Comparison of ENCODE assay signal across 1 cellular context in the genomic region with DNA sequence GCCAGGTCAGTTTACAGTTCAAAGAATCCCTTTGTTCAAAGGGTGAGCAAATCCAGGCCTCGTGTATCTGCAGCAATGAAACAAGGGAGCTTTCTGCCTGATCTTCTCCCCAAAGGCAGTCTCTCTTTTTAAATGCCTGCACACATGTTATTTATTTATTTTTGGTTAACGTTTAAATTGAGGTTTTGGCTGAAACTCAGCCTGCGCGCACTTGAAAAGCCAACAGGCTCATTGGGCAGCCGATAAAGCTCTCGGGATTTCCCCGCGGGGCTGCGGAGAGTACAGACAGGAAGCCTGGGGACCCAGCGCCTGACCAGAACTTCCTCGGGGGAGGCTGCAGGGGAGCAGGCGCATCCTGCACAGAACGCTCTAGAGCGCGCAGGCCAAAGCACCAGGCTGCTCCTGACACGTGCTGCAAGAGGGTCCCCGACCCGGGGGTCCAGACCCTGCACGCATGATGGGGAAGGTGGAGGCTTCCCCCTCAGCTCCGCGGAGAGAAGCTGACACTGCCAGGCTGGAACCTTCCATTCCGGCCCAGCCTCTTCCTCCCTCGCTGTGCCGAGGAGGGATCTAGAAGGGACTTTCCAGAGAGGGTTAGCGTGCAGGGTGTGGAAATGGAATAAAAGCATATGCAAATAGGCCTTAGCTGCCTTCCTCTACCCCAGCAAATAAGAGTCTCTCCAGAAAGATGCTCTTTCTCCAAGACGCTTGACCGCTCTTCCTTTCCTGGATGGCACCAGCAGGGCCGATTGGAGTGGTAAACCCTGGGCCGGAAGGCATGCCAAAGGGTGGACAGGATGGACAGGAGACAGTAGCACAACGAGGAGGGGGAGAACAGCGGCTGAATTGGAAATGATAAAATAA.
TF ChIP-seq lines count a peak whose summit lies in the region.

No MANE protein-coding gene starts in this region.

TF ChIP-seq in HepG2, 621 proteins besides CTCF, POLR2A, EP300 and RAD21 (continued from another document and continues in another):
- TF ChIP-seq AHDC1 (CRISPR knock-in tag; IDR thresholded peaks at IDR 0.05; ENCODE audit: borderline replicate concordance) = peak; percentile 71; the same call in 1 of the 2 replicates
- TF ChIP-seq HDAC6 (IDR thresholded peaks at IDR 0.05; ENCODE audit: low read depth, low read length) = no peak
- no peak; the same call in 1 of the 2 replicates for TF ChIP-seq MLX (CRISPR knock-in tag; IDR thresholded peaks at IDR 0.05)
- TF ChIP-seq CBX1 (IDR thresholded peaks at IDR 0.05; ENCODE audit: low read depth) = peak; percentile 62
- TF ChIP-seq AFF4 (CRISPR knock-in tag; IDR thresholded peaks at IDR 0.05) = peak; percentile 86; the same call in 1 of the 2 replicates
- peak; percentile 76 for TF ChIP-seq RXRA (CRISPR knock-in tag; IDR thresholded peaks at IDR 0.05)
- TF ChIP-seq AGO1 (IDR thresholded peaks at IDR 0.05; ENCODE audit: low read depth, low read length, poor library complexity, severe bottlenecking) = no peak
- no peak for TF ChIP-seq ZNF878 (CRISPR knock-in tag; IDR thresholded peaks at IDR 0.05)
- peak; percentile 16; the same call in 1 of the 2 replicates for TF ChIP-seq ZBTB20 (CRISPR knock-in tag; IDR thresholded peaks at IDR 0.05; ENCODE audit: borderline replicate concordance, low read depth)
- TF ChIP-seq ZC3H13 (CRISPR knock-in tag; IDR thresholded peaks at IDR 0.05) = peak; percentile 78; the same call in 1 of the 2 replicates
- TF ChIP-seq POGK (CRISPR knock-in tag; conservative IDR thresholded peaks at IDR 0.05) = peak; percentile 83
- no peak for TF ChIP-seq HNRNPH1 (optimal IDR thresholded peaks at IDR 0.05; ENCODE audit: low read depth, low read length)
- TF ChIP-seq ZNF616 (CRISPR knock-in tag; IDR thresholded peaks at IDR 0.05; ENCODE audit: low read depth) = peak; percentile 52; the same call in 1 of the 2 replicates
- 0 out of 2 replicates have a peak, but pooled peaks have one; percentile 41 for TF ChIP-seq ZNF709 (CRISPR knock-in tag; IDR thresholded peaks at IDR 0.05)
- TF ChIP-seq TAF15 (IDR thresholded peaks at IDR 0.05; ENCODE audit: low read depth, low read length, poor library complexity, severe bottlenecking) = peak; percentile 65
- no peak for TF ChIP-seq MTA3 (CRISPR knock-in tag; IDR thresholded peaks at IDR 0.05)
- peak; percentile 79 for TF ChIP-seq ZMYM2 (CRISPR knock-in tag; IDR thresholded peaks at IDR 0.05)
- no peak for TF ChIP-seq ZNF7 (CRISPR knock-in tag; IDR thresholded peaks at IDR 0.05)
- TF ChIP-seq, protein P1, sequence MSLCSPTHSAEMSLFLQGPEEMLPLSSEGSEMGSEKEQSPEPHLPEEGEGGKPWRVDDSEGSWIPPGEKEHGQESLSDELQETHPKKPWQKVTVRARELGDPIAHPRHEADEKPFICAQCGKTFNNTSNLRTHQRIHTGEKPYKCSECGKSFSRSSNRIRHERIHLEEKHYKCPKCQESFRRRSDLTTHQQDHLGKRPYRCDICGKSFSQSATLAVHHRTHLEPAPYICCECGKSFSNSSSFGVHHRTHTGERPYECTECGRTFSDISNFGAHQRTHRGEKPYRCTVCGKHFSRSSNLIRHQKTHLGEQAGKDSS (CRISPR knock-in tag; IDR thresholded peaks at IDR 0.05; ENCODE audit: borderline replicate concordance, low read depth) = peak; percentile 22; the same call in 1 of the 2 replicates
- TF ChIP-seq, protein P2, sequence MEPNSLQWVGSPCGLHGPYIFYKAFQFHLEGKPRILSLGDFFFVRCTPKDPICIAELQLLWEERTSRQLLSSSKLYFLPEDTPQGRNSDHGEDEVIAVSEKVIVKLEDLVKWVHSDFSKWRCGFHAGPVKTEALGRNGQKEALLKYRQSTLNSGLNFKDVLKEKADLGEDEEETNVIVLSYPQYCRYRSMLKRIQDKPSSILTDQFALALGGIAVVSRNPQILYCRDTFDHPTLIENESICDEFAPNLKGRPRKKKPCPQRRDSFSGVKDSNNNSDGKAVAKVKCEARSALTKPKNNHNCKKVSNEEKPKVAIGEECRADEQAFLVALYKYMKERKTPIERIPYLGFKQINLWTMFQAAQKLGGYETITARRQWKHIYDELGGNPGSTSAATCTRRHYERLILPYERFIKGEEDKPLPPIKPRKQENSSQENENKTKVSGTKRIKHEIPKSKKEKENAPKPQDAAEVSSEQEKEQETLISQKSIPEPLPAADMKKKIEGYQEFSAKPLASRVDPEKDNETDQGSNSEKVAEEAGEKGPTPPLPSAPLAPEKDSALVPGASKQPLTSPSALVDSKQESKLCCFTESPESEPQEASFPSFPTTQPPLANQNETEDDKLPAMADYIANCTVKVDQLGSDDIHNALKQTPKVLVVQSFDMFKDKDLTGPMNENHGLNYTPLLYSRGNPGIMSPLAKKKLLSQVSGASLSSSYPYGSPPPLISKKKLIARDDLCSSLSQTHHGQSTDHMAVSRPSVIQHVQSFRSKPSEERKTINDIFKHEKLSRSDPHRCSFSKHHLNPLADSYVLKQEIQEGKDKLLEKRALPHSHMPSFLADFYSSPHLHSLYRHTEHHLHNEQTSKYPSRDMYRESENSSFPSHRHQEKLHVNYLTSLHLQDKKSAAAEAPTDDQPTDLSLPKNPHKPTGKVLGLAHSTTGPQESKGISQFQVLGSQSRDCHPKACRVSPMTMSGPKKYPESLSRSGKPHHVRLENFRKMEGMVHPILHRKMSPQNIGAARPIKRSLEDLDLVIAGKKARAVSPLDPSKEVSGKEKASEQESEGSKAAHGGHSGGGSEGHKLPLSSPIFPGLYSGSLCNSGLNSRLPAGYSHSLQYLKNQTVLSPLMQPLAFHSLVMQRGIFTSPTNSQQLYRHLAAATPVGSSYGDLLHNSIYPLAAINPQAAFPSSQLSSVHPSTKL (CRISPR knock-in tag; IDR thresholded peaks at IDR 0.05) = peak; percentile 84
- no peak for TF ChIP-seq ZSCAN12 (CRISPR knock-in tag; IDR thresholded peaks at IDR 0.05)
- TF ChIP-seq SKIL (CRISPR knock-in tag; IDR thresholded peaks at IDR 0.05; ENCODE audit: borderline replicate concordance) = peak; percentile 85
- no peak for TF ChIP-seq ZNF562 (CRISPR knock-in tag; IDR thresholded peaks at IDR 0.05; ENCODE audit: borderline replicate concordance)
- TF ChIP-seq FOXA1 (IDR thresholded peaks at IDR 0.05) = no peak
- peak; percentile 63 for TF ChIP-seq FOXA1 (CRISPR knock-in tag; IDR thresholded peaks at IDR 0.05)
- TF ChIP-seq IRX3 (CRISPR knock-in tag; IDR thresholded peaks at IDR 0.05; ENCODE audit: borderline replicate concordance, low read depth) = no peak; the same call in 1 of the 2 replicates
- TF ChIP-seq, protein P3, sequence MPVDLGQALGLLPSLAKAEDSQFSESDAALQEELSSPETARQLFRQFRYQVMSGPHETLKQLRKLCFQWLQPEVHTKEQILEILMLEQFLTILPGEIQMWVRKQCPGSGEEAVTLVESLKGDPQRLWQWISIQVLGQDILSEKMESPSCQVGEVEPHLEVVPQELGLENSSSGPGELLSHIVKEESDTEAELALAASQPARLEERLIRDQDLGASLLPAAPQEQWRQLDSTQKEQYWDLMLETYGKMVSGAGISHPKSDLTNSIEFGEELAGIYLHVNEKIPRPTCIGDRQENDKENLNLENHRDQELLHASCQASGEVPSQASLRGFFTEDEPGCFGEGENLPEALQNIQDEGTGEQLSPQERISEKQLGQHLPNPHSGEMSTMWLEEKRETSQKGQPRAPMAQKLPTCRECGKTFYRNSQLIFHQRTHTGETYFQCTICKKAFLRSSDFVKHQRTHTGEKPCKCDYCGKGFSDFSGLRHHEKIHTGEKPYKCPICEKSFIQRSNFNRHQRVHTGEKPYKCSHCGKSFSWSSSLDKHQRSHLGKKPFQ (CRISPR knock-in tag; IDR thresholded peaks at IDR 0.05; ENCODE audit: insufficient replicate concordance) = no peak
- no peak for TF ChIP-seq CHD2 (IDR thresholded peaks at IDR 0.05; ENCODE audit: low read depth, low read length)
- 0 out of 2 replicates have a peak, but pooled peaks have one; percentile 13 for TF ChIP-seq ZNF703 (CRISPR knock-in tag; IDR thresholded peaks at IDR 0.05; ENCODE audit: borderline replicate concordance)
- TF ChIP-seq TAF1 (CRISPR knock-in tag; IDR thresholded peaks at IDR 0.05) = peak; percentile 95
- TF ChIP-seq ZNF143 (CRISPR knock-in tag; IDR thresholded peaks at IDR 0.05) = peak; percentile 36; the same call in 1 of the 2 replicates
- no peak for TF ChIP-seq SOX6 (IDR thresholded peaks at IDR 0.05)
- peak; percentile 94 for TF ChIP-seq SOX6 (CRISPR knock-in tag; IDR thresholded peaks at IDR 0.05)
